10 cellular contexts compared by ENCODE assay signal in genomic region chr10:72277340-72277995, GRCh38. TPM values are rescaled to one million over a fixed set of nuclear protein-coding genes. Genes with fewer than 3 reads are reported as not detected.
DNase-seq lines count a peak whose midpoint lies in the region; ATAC-seq and TF ChIP-seq lines count a peak whose summit lies in the region.
"Had no signal": no experiment of that assay in that cellular context is flagged by ENCODE, and none has a peak within 500 bp of the region (broad histone marks: within the 10 kb centered on the region; RNA-seq: fewer than 3 reads in every experiment).

No MANE protein-coding gene starts in this region.

- H3K27me3 ChIP-seq in NT2/D1 (ENCODE audit: insufficient read depth, insufficient read length): no peaks in the 10 kb centered on the region
- H3K27me3 ChIP-seq: SJSA1 had no signal

- DNase-seq in ACHN (peak; percentile 35), NT2/D1 (ENCODE audit: low read depth, low spot score) (no peak), choroid plexus epithelial cell (ENCODE audit: low read depth) (peak; percentile 86), natural killer cell (no peak), COLO668 (lab: John Stamatoyannopoulos, UW; ENCODE audit: unreplicated experiment) (no peak), endothelial cell (ENCODE audit: low spot score) (no peak)

- no peaks in the 10 kb centered on the region for H3K9me3 ChIP-seq in NT2/D1 (ENCODE audit: insufficient read depth, low read length)
- H3K9me3 ChIP-seq: SJSA1 had no signal

- peak overlapping the region; percentile 8 for H3K9ac ChIP-seq in NT2/D1 (ENCODE audit: insufficient read length, low read depth)

- peaks cover 13% of the 10 kb centered on the region for H3K4me1 ChIP-seq in NT2/D1 (ENCODE audit: insufficient read depth, insufficient read length)

- no peak for TF ChIP-seq CTCF in choroid plexus epithelial cell (conservative IDR thresholded peaks at IDR 0.05; ENCODE audit: low read depth, low read length)
- no peak for TF ChIP-seq CTCF in natural killer cell (IDR thresholded peaks at IDR 0.05)
- TF ChIP-seq CTCF in endothelial cell (IDR thresholded peaks at IDR 0.05; ENCODE audit: unreplicated experiment): no peak

- intact Hi-C loops in natural killer cell (cut with micrococcal nuclease): no loop called here

- H3K9me3 Mint-ChIP-seq in natural killer cell (no peaks in the 10 kb centered on the region), endothelial cell (ENCODE audit: unreplicated experiment) (no peaks in the 10 kb centered on the region)

- peaks cover 34 to 55% of the 10 kb centered on the region in 2 donors for H3K4me1 Mint-ChIP-seq in natural killer cell
- peaks cover 28% of the 10 kb centered on the region for H3K4me1 Mint-ChIP-seq in endothelial cell (ENCODE audit: unreplicated experiment)

- peaks cover 9% of the 10 kb centered on the region for H3K36me3 ChIP-seq in NT2/D1 (ENCODE audit: insufficient read depth, insufficient read length, low read length)

- H3K4me3 Mint-ChIP-seq in natural killer cell: no peak overlapping the region
- no peak overlapping the region for H3K4me3 Mint-ChIP-seq in endothelial cell (ENCODE audit: unreplicated experiment)

- in situ Hi-C loops in ACHN (cut with HindIII; ENCODE audit: low pct_ligation_motif_present, low pct_unique_long_range_greater_than_20kb, low sequenced_read_pairs): loop anchor here (5.0 kb wide), 1 partner anchor 45 kb away; no protein-coding TSS in a partner anchor

- ATAC-seq in natural killer cell: no peak
- ATAC-seq in GM19397 (IDR thresholded peaks at IDR 0.05; ENCODE audit: unreplicated experiment): no peak
- no peak for ATAC-seq in GM21360 (IDR thresholded peaks at IDR 0.05; ENCODE audit: unreplicated experiment)
- ATAC-seq: left lobe of liver had no signal

- H3K4me3 ChIP-seq in NT2/D1 (ENCODE audit: insufficient read length, low read depth) (no peak overlapping the region), choroid plexus epithelial cell (ENCODE audit: low read depth, low read length) (peak overlapping the region; percentile 77)
- H3K4me3 ChIP-seq: SJSA1 had no signal

- peaks cover 8% of the 10 kb centered on the region for H3K36me3 Mint-ChIP-seq in natural killer cell
- H3K36me3 Mint-ChIP-seq in endothelial cell (ENCODE audit: low read depth, unreplicated experiment): peaks cover 8% of the 10 kb centered on the region

- H3K27me3 Mint-ChIP-seq in natural killer cell (ENCODE audit: low read depth in 2 of 2): no peaks in the 10 kb centered on the region
- H3K27me3 Mint-ChIP-seq in endothelial cell (ENCODE audit: unreplicated experiment): peaks cover 8% of the 10 kb centered on the region

- H3K27ac Mint-ChIP-seq in natural killer cell: peak overlapping the region; percentile 91 to 94
- H3K27ac Mint-ChIP-seq in endothelial cell (ENCODE audit: unreplicated experiment): no peak overlapping the region

RNA-seq across cellular contexts. Expression of gene DDIT4, which starts 3.7 kb away (rescaled TPM):
- total RNA-seq in natural killer cell: 100 to 1,000 TPM; 174 to 232 (median 200) TPM
- 32.4 TPM for total RNA-seq in endothelial cell (ENCODE audit: unreplicated experiment)

Comparison
In these comparisons a context has a peak if more than half of its experiments do, and no peak if none do; other contexts are left out.
1. DNase-seq: peak in ACHN (single experiment) and choroid plexus epithelial cell (single experiment); none in NT2/D1 (single experiment), natural killer cell (single experiment), COLO668 (single experiment) and endothelial cell (single experiment).